In the genomic region with DNA sequence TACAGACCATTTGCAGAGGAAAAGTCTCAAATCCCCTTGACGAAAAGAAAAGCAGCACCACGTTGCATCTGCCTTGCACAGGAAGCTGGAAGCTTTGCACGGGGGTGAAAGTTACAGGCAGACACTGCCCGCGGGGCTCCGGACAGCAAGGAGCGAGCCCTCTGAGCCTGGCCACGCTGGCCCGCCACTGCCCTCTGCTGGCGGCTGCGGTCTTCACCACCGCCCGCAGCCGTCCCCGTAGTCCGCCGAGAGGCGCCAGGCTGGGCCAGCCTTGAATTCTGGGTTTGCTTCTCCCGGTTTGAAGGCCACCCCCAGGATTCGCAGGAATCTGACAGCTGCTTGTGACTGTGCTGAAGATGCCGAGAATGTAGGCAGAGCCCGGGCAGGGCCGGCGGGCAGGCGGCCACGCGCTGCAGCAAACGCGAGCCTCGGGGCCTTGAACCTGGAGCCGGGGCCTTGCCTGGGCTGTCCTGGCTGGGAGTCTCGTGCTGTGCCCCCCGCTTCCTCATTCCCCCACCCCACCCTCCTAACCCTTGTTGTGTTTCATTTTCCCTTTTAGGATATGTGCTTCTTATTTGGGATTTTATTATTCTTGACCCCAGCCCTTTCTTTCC, we compare ENCODE assay signal across 8 cellular contexts. TPM values are rescaled to one million over a fixed set of nuclear protein-coding genes. Genes with fewer than 3 reads are reported as not detected.
DNase-seq lines count a peak whose midpoint lies in the region; ATAC-seq and TF ChIP-seq lines count a peak whose summit lies in the region.

No MANE protein-coding gene starts in this region.

- H3K27me3 ChIP-seq in H7 (ENCODE audit: control insufficient read depth, insufficient read depth, low read length) = peaks cover 1% of the 10 kb centered on the region; the same call in 1 of the 2 replicates

- peak; percentile 88 for DNase-seq in GM10248 (ENCODE audit: extremely low spot score)
- DNase-seq in H7 = peak; percentile 90
- DNase-seq in LoVo (ENCODE audit: low spot score) = peak; percentile 64
- DNase-seq in activated CD4-positive, CD25-positive, alpha-beta regulatory T cell (lab: John Stamatoyannopoulos, UW) = peak in 3 of 4 experiments; percentile 9 to 25 (median 20)
- peak; percentile 74 for DNase-seq in cerebellum (ENCODE audit: low spot score)
- DNase-seq in left colon = peak; percentile 41 to 72
- DNase-seq in stimulated activated CD4-positive, alpha-beta T cell treated with anti-CD3 and anti-CD28 coated beads, Interleukin-2, amount 100 ng/mL, for 24 hours = peak; percentile 67 to 75
- DNase-seq in NCI-H1105 treated with DMSO at 0.1 percent for 48 hours (lab: John Stamatoyannopoulos, UW) = no peak

- intact Hi-C loops in left colon (cut with DNase I, micrococcal nuclease) = loop anchor here (2.0 to 10.0 kb wide), 2 partner anchors 330 to 334 kb away; no protein-coding TSS in a partner anchor

- POLR2A ChIA-PET in GM10248 (lab: Yijun Ruan, JAX) = no interaction called here

- CTCF ChIA-PET in GM10248 (lab: Yijun Ruan, JAX) = interaction anchor here (0.6 to 4.2 kb wide), 16 partner anchors 8 to 386 kb away, joined by 3 to 27 read pairs (median 4); no protein-coding TSS in a partner anchor

- H3K36me3 ChIP-seq in H7 (replicated peaks; ENCODE audit: control insufficient read depth, insufficient read depth, low read length) = no peaks in the 10 kb centered on the region

- ATAC-seq in left colon = peak; percentile 96

- H3K4me3 ChIP-seq in H7 (ENCODE audit: insufficient read depth, low read depth, low read length) = no peak overlapping the region; the same call in 1 of the 2 replicates

- peak; percentile 92 for TF ChIP-seq CTCF in GM10248 (IDR thresholded peaks at IDR 0.05; ENCODE audit: control extremely low read depth, extremely low read depth, low read depth, missing control alignments)

RNA-seq across cellular contexts. Expression of a gene that starts 49.2 kb away (rescaled TPM):
- total RNA-seq in H7 (2014; rRNA removed; shearing (Covaris generic)) = not detected in 2 replicates
- total RNA-seq in cerebellum (1.2 TPM), left colon (1 to 10 TPM in 1 of 2 donors, under 1 TPM in 1; 0.24 to 1.5 TPM)
